10 cellular contexts compared by ENCODE assay signal in the genomic region with DNA sequence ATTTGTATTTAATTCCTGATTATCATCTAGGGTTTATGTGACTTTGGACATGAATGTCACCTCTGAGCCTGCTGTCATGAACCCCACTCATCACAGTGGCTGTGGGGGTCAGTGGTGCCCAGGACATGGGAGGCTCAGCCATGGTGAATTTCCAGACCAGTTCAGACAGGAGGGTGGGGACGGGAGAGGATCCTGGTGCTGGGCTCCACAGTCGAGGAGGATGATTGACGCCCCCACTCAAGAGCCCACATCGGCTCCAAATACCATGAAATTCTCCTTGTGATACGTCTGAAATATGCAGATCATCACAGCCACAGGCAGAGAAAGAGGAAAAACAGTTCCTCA. TPM values are rescaled to one million over a fixed set of nuclear protein-coding genes. Genes with fewer than 3 reads are reported as not detected.
"Had no signal": no experiment of that assay in that cellular context is flagged by ENCODE, and none has a peak within 500 bp of the region (broad histone marks: within the 10 kb centered on the region; RNA-seq: fewer than 3 reads in every experiment).

No MANE protein-coding gene starts in this region.

RNA-seq across cellular contexts. Expression of gene LILRB3, which starts 1.1 kb away (rescaled TPM):
- total RNA-seq: astrocyte, bronchial epithelial cell, dermis blood vessel endothelial cell, fibroblast of lung, fibroblast of villous mesenchyme, glomerular endothelial cell had no signal
- polyA plus RNA-seq: fibroblast of lung had no signal

RNA-seq across cellular contexts. Expression of gene LILRA6, which starts 18.7 kb away (rescaled TPM):
- total RNA-seq: activated B cell treated with CpG ODN at 0.5 μM for 24 hours; activated naive CD4-positive, alpha-beta T cell treated with anti-CD3 and anti-CD28 coated beads, Interleukin-2, amount 50 U/mL, for 72 hours; activated T-cell treated with anti-CD3 and anti-CD28 coated beads, Interleukin-2, amount 50 U/mL, for 72 hours; astrocyte; bronchial epithelial cell; dermis blood vessel endothelial cell; fibroblast of lung; fibroblast of villous mesenchyme; glomerular endothelial cell had no signal
- polyA plus RNA-seq: fibroblast of lung had no signal

RNA-seq across cellular contexts. Expression of gene LILRB5, which starts 33.2 kb away (rescaled TPM):
- total RNA-seq: activated CD4-positive, alpha-beta memory T cell treated with anti-CD3 and anti-CD28 coated beads, Interleukin-2, amount 10 ng/mL, durations not matched to agents 7 days and 5 days; activated naive CD4-positive, alpha-beta T cell treated with anti-CD3 and anti-CD28 coated beads, Interleukin-2, amount 50 U/mL, for 72 hours; astrocyte; bronchial epithelial cell; dermis blood vessel endothelial cell; fibroblast of lung; fibroblast of villous mesenchyme; glomerular endothelial cell had no signal
- polyA plus RNA-seq: fibroblast of lung had no signal
